In the genomic region with DNA sequence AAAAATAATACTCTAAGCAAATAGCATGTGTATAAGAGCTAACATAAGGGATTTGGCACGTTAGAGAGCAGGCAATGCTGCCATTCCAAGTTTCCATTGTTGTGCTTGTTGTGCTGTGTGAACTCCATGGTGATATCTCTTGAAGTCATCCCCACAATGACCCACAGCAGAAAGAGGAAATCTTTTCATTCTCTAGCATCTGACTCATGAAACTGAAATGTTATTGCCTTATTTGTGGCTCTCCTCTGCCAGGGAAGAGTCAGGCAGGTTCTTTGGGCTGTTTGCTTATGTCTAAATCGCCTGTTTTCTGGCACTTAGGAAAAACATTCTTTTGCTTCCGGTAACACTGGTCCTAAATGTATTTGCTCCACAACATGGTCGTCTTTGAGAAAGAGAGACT, we compare ENCODE assay signal across 9 cellular contexts.
DNase-seq lines count a peak whose midpoint lies in the region; ATAC-seq and TF ChIP-seq lines count a peak whose summit lies in the region.
"Had no signal": no experiment of that assay in that cellular context is flagged by ENCODE, and none has a peak within 500 bp of the region (broad histone marks: within the 10 kb centered on the region; RNA-seq: fewer than 3 reads in every experiment).

No MANE protein-coding gene starts in this region.

- CTCF ChIA-PET in activated naive CD4-positive, alpha-beta T cell treated with anti-CD3 and anti-CD28 coated beads for 36 hours (lab: Charles Lee), result no interaction called here
- CTCF ChIA-PET in activated CD4-positive, alpha-beta T cell treated with anti-CD3 and anti-CD28 coated beads, Interleukin-2, amount 10 ng/mL, durations not matched to agents 7 days and 5 days (lab: Charles Lee), result no interaction called here

- POLR2A ChIA-PET in activated CD4-positive, alpha-beta T cell treated with anti-CD3 and anti-CD28 coated beads, Interleukin-2, amount 10 ng/mL, durations not matched to agents 7 days and 5 days (lab: Charles Lee), result no interaction called here

- H3K4me1 Mint-ChIP-seq in activated naive CD4-positive, alpha-beta T cell treated with anti-CD3 and anti-CD28 coated beads for 36 hours (ENCODE audit: low read depth), result no peaks in the 10 kb centered on the region
- no peaks in the 10 kb centered on the region for H3K4me1 Mint-ChIP-seq in activated CD4-positive, alpha-beta T cell treated with anti-CD3 and anti-CD28 coated beads, Interleukin-2, amount 10 ng/mL, durations not matched to agents 7 days and 5 days

- no peak overlapping the region for H3K27ac Mint-ChIP-seq in activated naive CD4-positive, alpha-beta T cell treated with anti-CD3 and anti-CD28 coated beads for 36 hours
- no peak overlapping the region for H3K27ac Mint-ChIP-seq in activated CD4-positive, alpha-beta T cell treated with anti-CD3 and anti-CD28 coated beads, Interleukin-2, amount 10 ng/mL, durations not matched to agents 7 days and 5 days

- no peaks in the 10 kb centered on the region for H3K36me3 Mint-ChIP-seq in activated naive CD4-positive, alpha-beta T cell treated with anti-CD3 and anti-CD28 coated beads for 36 hours (ENCODE audit: low read depth)
- H3K36me3 Mint-ChIP-seq in activated CD4-positive, alpha-beta T cell treated with anti-CD3 and anti-CD28 coated beads, Interleukin-2, amount 10 ng/mL, durations not matched to agents 7 days and 5 days (ENCODE audit: low read depth), result no peaks in the 10 kb centered on the region

- H3K9me3 Mint-ChIP-seq in activated naive CD4-positive, alpha-beta T cell treated with anti-CD3 and anti-CD28 coated beads for 36 hours, result peaks cover 3% of the 10 kb centered on the region
- H3K9me3 Mint-ChIP-seq in activated CD4-positive, alpha-beta T cell treated with anti-CD3 and anti-CD28 coated beads, Interleukin-2, amount 10 ng/mL, durations not matched to agents 7 days and 5 days, result no peaks in the 10 kb centered on the region

- intact Hi-C loops in activated naive CD4-positive, alpha-beta T cell treated with anti-CD3 and anti-CD28 coated beads for 36 hours (cut with micrococcal nuclease), result no loop called here

- DNase-seq in AG09309 (ENCODE audit: low read depth), result peak; percentile 95
- peak; percentile 53 for DNase-seq in NCI-H446 treated with DMSO at 0.1 percent for 48 hours (lab: John Stamatoyannopoulos, UW)
- peak; percentile 88 for DNase-seq in myocyte (ENCODE audit: low read depth)
- DNase-seq in activated naive CD4-positive, alpha-beta T cell treated with anti-CD3 and anti-CD28 coated beads for 36 hours, result no peak
- DNase-seq in GOT3 (lab: John Stamatoyannopoulos, UW), result no peak
- no peak for DNase-seq in activated CD4-positive, alpha-beta T cell treated with anti-CD3 and anti-CD28 coated beads, Interleukin-2, amount 10 ng/mL, durations not matched to agents 7 days and 5 days
- no peak for DNase-seq in effector CD4-positive, alpha-beta T cell
- DNase-seq: activated gamma-delta T cell treated with Interleukin-2 at 50 U/mL for 16 hours had no signal

- H3K27me3 Mint-ChIP-seq in activated naive CD4-positive, alpha-beta T cell treated with anti-CD3 and anti-CD28 coated beads for 36 hours (ENCODE audit: low read depth), result no peaks in the 10 kb centered on the region
- no peaks in the 10 kb centered on the region for H3K27me3 Mint-ChIP-seq in activated CD4-positive, alpha-beta T cell treated with anti-CD3 and anti-CD28 coated beads, Interleukin-2, amount 10 ng/mL, durations not matched to agents 7 days and 5 days

- H3K4me3 ChIP-seq in AG09309 (ENCODE audit: control insufficient read depth, low read depth, low read length), result no peak overlapping the region

- H3K4me3 Mint-ChIP-seq in activated naive CD4-positive, alpha-beta T cell treated with anti-CD3 and anti-CD28 coated beads for 36 hours, result no peak overlapping the region
- no peak overlapping the region for H3K4me3 Mint-ChIP-seq in activated CD4-positive, alpha-beta T cell treated with anti-CD3 and anti-CD28 coated beads, Interleukin-2, amount 10 ng/mL, durations not matched to agents 7 days and 5 days

- TF ChIP-seq CTCF in AG09309 (IDR thresholded peaks at IDR 0.05; ENCODE audit: control insufficient read depth, insufficient read depth, low read depth, low read length, missing control alignments), result no peak

- peak; percentile 73 for ATAC-seq in esophagus mucosa

Comparison
In these comparisons a context has a peak if more than half of its experiments do, and no peak if none do; other contexts are left out.
1. DNase-seq: peak in AG09309 (single experiment), NCI-H446 treated with DMSO at 0.1 percent for 48 hours (single experiment) and myocyte (single experiment); none in activated naive CD4-positive, alpha-beta T cell treated with anti-CD3 and anti-CD28 coated beads for 36 hours (single experiment), GOT3 (single experiment), activated CD4-positive, alpha-beta T cell treated with anti-CD3 and anti-CD28 coated beads, Interleukin-2, amount 10 ng/mL, durations not matched to agents 7 days and 5 days (single experiment) and effector CD4-positive, alpha-beta T cell (single experiment).